ENCODE assay signal across 19 cellular contexts in the genomic region with DNA sequence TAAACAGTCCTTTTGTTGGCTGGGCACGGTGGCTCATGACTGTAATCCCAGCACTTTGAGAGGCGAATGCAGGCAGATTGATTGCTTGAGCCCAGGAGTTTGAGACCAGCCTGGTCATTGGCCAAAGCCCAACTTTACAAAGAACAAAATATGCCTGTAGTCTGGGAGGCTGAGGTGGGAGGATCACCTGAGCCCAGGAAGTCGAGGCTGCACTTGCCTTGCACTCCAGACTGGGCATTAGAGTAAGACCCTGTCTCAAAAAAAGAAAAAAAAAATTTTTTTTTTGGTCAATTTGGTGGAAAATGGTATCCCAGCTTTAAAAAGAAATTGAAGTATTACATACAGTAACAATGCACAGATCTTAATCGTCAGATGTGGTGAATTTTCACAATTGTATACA. TPM values are rescaled to one million over a fixed set of nuclear protein-coding genes. Genes with fewer than 3 reads are reported as not detected.
DNase-seq lines count a peak whose midpoint lies in the region; TF ChIP-seq lines count a peak whose summit lies in the region.
"Had no signal": no experiment of that assay in that cellular context is flagged by ENCODE, and none has a peak within 500 bp of the region (broad histone marks: within the 10 kb centered on the region; RNA-seq: fewer than 3 reads in every experiment).

No MANE protein-coding gene starts in this region.

- H3K4me1 ChIP-seq in BLaER1: peaks cover 54% of the 10 kb centered on the region
- peaks cover 45% of the 10 kb centered on the region for H3K4me1 ChIP-seq in suprapubic skin
- peaks cover 6 to 13% of the 10 kb centered on the region in 2 donors for H3K4me1 ChIP-seq in uterus

- peaks cover 92% of the 10 kb centered on the region for H3K79me2 ChIP-seq in SU-DHL-6 (ENCODE audit: insufficient read depth, low read length)

- H3K4me2 ChIP-seq in BLaER1 (peak overlapping the region; percentile 27), SU-DHL-6 (ENCODE audit: low read depth, low read length, poor library complexity, severe bottlenecking) (peak overlapping the region; percentile 63)

- no peaks in the 10 kb centered on the region for H3K27me3 Mint-ChIP-seq in chondrocyte (ENCODE audit: low read depth)
- H3K27me3 Mint-ChIP-seq: activated CD4-positive, alpha-beta memory T cell treated with anti-CD3 and anti-CD28 coated beads, Interleukin-2, amount 10 ng/mL, durations not matched to agents 7 days and 5 days had no signal

- DNase-seq in GM06990 (ENCODE audit: extremely low read depth, insufficient read length): no peak
- no peak for DNase-seq in chondrocyte (ENCODE audit: low spot score)
- DNase-seq in suprapubic skin (ENCODE audit: low spot score in 2 of 2): no peak
- DNase-seq in uterus: no peak
- DNase-seq in NK-92 (lab: John Stamatoyannopoulos, UW; ENCODE audit: unreplicated experiment): no peak
- DNase-seq: activated CD4-positive, alpha-beta memory T cell treated with anti-CD3 and anti-CD28 coated beads, Interleukin-2, amount 10 ng/mL, durations not matched to agents 7 days and 5 days; central memory CD4-positive, alpha-beta T cell; COR-L47; effector CD4-positive, alpha-beta T cell; esophagus squamous epithelium; NCI-H1092 treated with DMSO at 0.1 percent for 48 hours; NCI-H2029 treated with DMSO at 0.1 percent for 48 hours; NCI-H446; stimulated activated CD4-positive, alpha-beta T cell treated with anti-CD3 and anti-CD28 coated beads, Interleukin-12 subunit alpha, Interleukin-12 subunit beta, amount 100 ng/mL, for 4 hours; stimulated activated CD8-positive, alpha-beta memory T cell treated with anti-CD3 and anti-CD28 coated beads, Interleukin-4, amount 100 ng/mL, for 48 hours; testis had no signal

- no peak overlapping the region for H3K4me3 Mint-ChIP-seq in chondrocyte (ENCODE audit: unreplicated experiment)
- H3K4me3 Mint-ChIP-seq: activated CD4-positive, alpha-beta memory T cell treated with anti-CD3 and anti-CD28 coated beads, Interleukin-2, amount 10 ng/mL, durations not matched to agents 7 days and 5 days; GM23338 had no signal

- no peak for TF ChIP-seq CTCF in GM06990 (IDR thresholded peaks at IDR 0.05; ENCODE audit: insufficient read depth, low read length, poor library complexity, severe bottlenecking)
- no peak for TF ChIP-seq CTCF in SU-DHL-6 (IDR thresholded peaks at IDR 0.05; ENCODE audit: insufficient read depth, low read length, poor library complexity, severe bottlenecking)
- TF ChIP-seq CTCF in chondrocyte (IDR thresholded peaks at IDR 0.05): no peak
- TF ChIP-seq CTCF in suprapubic skin (IDR thresholded peaks at IDR 0.05): no peak
- no peak for TF ChIP-seq CTCF in uterus (IDR thresholded peaks at IDR 0.05)

- H4K20me1 ChIP-seq in BLaER1 (peaks cover 97% of the 10 kb centered on the region), SU-DHL-6 (ENCODE audit: low read depth, low read length) (no peaks in the 10 kb centered on the region; the same call in 1 of the 2 replicates)

- TF ChIP-seq POLR2A in suprapubic skin (IDR thresholded peaks at IDR 0.05) (no peak), uterus (IDR thresholded peaks at IDR 0.05) (no peak)

- H3K36me3 Mint-ChIP-seq in chondrocyte (ENCODE audit: low read depth): peaks cover 11% of the 10 kb centered on the region

- intact Hi-C loops in uterus (cut with DNase I; ENCODE audit: low total_unique reads): no loop called here

- TF ChIP-seq EP300 in suprapubic skin (IDR thresholded peaks at IDR 0.05): no peak

- H3K27me3 ChIP-seq in BLaER1: no peaks in the 10 kb centered on the region
- H3K27me3 ChIP-seq in GM06990 (replicated peaks; ENCODE audit: control insufficient read depth, insufficient read depth, low read length): no peaks in the 10 kb centered on the region
- H3K27me3 ChIP-seq in SU-DHL-6 (ENCODE audit: low read length): no peaks in the 10 kb centered on the region
- H3K27me3 ChIP-seq in suprapubic skin: no peaks in the 10 kb centered on the region
- no peaks in the 10 kb centered on the region for H3K27me3 ChIP-seq in uterus
- H3K27me3 ChIP-seq: esophagus squamous epithelium, testis had no signal

- peaks cover 70% of the 10 kb centered on the region for H3K36me3 ChIP-seq in BLaER1
- H3K36me3 ChIP-seq in GM06990 (ENCODE audit: control insufficient read depth, insufficient read depth, low read length): no peaks in the 10 kb centered on the region; the same call in 1 of the 2 replicates
- H3K36me3 ChIP-seq in SU-DHL-6 (ENCODE audit: low read length): peaks cover 3% of the 10 kb centered on the region; the same call in 1 of the 2 replicates
- peaks cover 23% of the 10 kb centered on the region for H3K36me3 ChIP-seq in suprapubic skin
- H3K36me3 ChIP-seq in uterus: no peaks in the 10 kb centered on the region

- H3K4me3 ChIP-seq in BLaER1 (no peak overlapping the region), GM06990 (replicated peaks; ENCODE audit: low read depth, low read length) (peak overlapping the region; percentile 17; the same call in 1 of the 2 replicates), SU-DHL-6 (ENCODE audit: insufficient read depth, low read length, poor library complexity, severe bottlenecking) (peak overlapping the region; percentile 14), suprapubic skin (no peak overlapping the region), uterus (no peak overlapping the region)
- H3K4me3 ChIP-seq: esophagus squamous epithelium, GM23338, testis had no signal

- peaks cover 45% of the 10 kb centered on the region for H3K4me1 Mint-ChIP-seq in chondrocyte (ENCODE audit: low read depth)

- H2AFZ ChIP-seq in SU-DHL-6 (ENCODE audit: low read depth, low read length, severe bottlenecking): no peak overlapping the region
- H2AFZ ChIP-seq: GM23338 had no signal

- H3K9me3 ChIP-seq in BLaER1: no peaks in the 10 kb centered on the region
- no peaks in the 10 kb centered on the region for H3K9me3 ChIP-seq in SU-DHL-6 (ENCODE audit: insufficient read depth, low read length)
- H3K9me3 ChIP-seq in suprapubic skin: no peaks in the 10 kb centered on the region
- no peaks in the 10 kb centered on the region for H3K9me3 ChIP-seq in uterus
- H3K9me3 ChIP-seq: esophagus squamous epithelium, testis had no signal

- H3F3A ChIP-seq in SU-DHL-6 (ENCODE audit: insufficient read depth): no peaks in the 10 kb centered on the region

- WGBS in suprapubic skin: 73% methylated on average over 4 of the region's 4 CpGs

- no peaks in the 10 kb centered on the region for H3K9me2 ChIP-seq in SU-DHL-6 (replicated peaks; ENCODE audit: insufficient read depth, low read length)

- H3K9ac ChIP-seq in BLaER1: no peak overlapping the region
- peak overlapping the region; percentile 29 for H3K9ac ChIP-seq in SU-DHL-6 (ENCODE audit: low read length)

- H3K27ac ChIP-seq in BLaER1 (no peak overlapping the region), SU-DHL-6 (ENCODE audit: low read depth, low read length) (peak overlapping the region; percentile 78), suprapubic skin (no peak overlapping the region), uterus (no peak overlapping the region)
- H3K27ac ChIP-seq: esophagus squamous epithelium, testis had no signal

- H3K9me3 Mint-ChIP-seq in chondrocyte (ENCODE audit: low read depth): no peaks in the 10 kb centered on the region
- H3K9me3 Mint-ChIP-seq: activated CD4-positive, alpha-beta memory T cell treated with anti-CD3 and anti-CD28 coated beads, Interleukin-2, amount 10 ng/mL, durations not matched to agents 7 days and 5 days; GM23338 had no signal

- H3K27ac Mint-ChIP-seq in chondrocyte (ENCODE audit: unreplicated experiment): peak overlapping the region; percentile 43

RNA-seq across cellular contexts. Expression of a gene that starts 4.8 kb away (rescaled TPM):
- total RNA-seq in chondrocyte: 57.5 to 75.0 TPM (median 60.5 TPM) in 3 replicates
- total RNA-seq in suprapubic skin: 100 to 1,000 TPM in 1 of 4 donors, 10 to 100 TPM in 3; 35.7 to 115 (median 44.7) TPM
- 10 to 100 TPM; 20.0 to 58.4 (median 45.0) TPM for total RNA-seq in uterus

RNA-seq across cellular contexts. Expression of a gene that starts 30.4 kb away (rescaled TPM):
- total RNA-seq in chondrocyte (2.5 to 6.2 TPM (median 2.6 TPM) in 3 replicates), suprapubic skin (1 to 10 TPM; 1.1 to 8.5 (median 4.5) TPM), uterus (10 to 100 TPM in 1 of 4 donors, 1 to 10 TPM in 2, not detected in 1; 2.4 to 22.1 (median 7.7) TPM)

Comparison
In these comparisons a context has a peak if more than half of its experiments do, and no peak if none do; other contexts are left out.
1. H3K4me3 ChIP-seq: peak in GM06990 (single experiment) and SU-DHL-6 (single experiment); none in BLaER1 (single experiment), suprapubic skin (single experiment) and uterus (0 of 2).